1 cellular context compared by ENCODE assay signal in genomic region chr12:14394317-14395058, GRCh38.
TF ChIP-seq lines count a peak whose summit lies in the region.

No MANE protein-coding gene starts in this region.

TF ChIP-seq in GM12878, 131 proteins besides CTCF, POLR2A, EP300 and RAD21 (continued from another document):
- TF ChIP-seq PKNOX1 (IDR thresholded peaks at IDR 0.05): peak; percentile 17; the same call in 1 of the 2 replicates
- TF ChIP-seq ZBED1 (IDR thresholded peaks at IDR 0.05; ENCODE audit: borderline replicate concordance): peak; percentile 45; the same call in 1 of the 2 replicates
- peak; percentile 59 for TF ChIP-seq RELB (IDR thresholded peaks at IDR 0.05; ENCODE audit: low read depth)
- TF ChIP-seq ZNF592 (IDR thresholded peaks at IDR 0.05): 0 out of 2 replicates have a peak, but pooled peaks have one; percentile 4
- no peak for TF ChIP-seq SMAD1 (IDR thresholded peaks at IDR 0.05; ENCODE audit: low read depth, partially characterized antibody)
- TF ChIP-seq ETV6 (conservative IDR thresholded peaks at IDR 0.05 in 1 of 2, IDR thresholded peaks at IDR 0.05 in 1 of 2; ENCODE audit: borderline replicate concordance in 1 of 2, low read depth in 1 of 2): no peak
- peak; percentile 43; the same call in 1 of the 2 replicates for TF ChIP-seq ATF7 (IDR thresholded peaks at IDR 0.05; ENCODE audit: low read depth)
- TF ChIP-seq CREB1 (IDR thresholded peaks at IDR 0.05; ENCODE audit: low read depth): peak; percentile 45; the same call in 1 of the 2 replicates
- TF ChIP-seq PAX8 (IDR thresholded peaks at IDR 0.05): no peak
- TF ChIP-seq RCOR1 (conservative IDR thresholded peaks at IDR 0.05; ENCODE audit: low read depth, low read length): no peak
- peak; percentile 93 for TF ChIP-seq POU2F2 (IDR thresholded peaks at IDR 0.05; ENCODE audit: borderline replicate concordance, low read depth, low read length)
- peak; percentile 72; the same call in 1 of the 2 replicates for TF ChIP-seq DPF2 (IDR thresholded peaks at IDR 0.05)
- TF ChIP-seq CBFB (IDR thresholded peaks at IDR 0.05; ENCODE audit: low read depth): 0 out of 2 replicates have a peak, but pooled peaks have one; percentile 61
- TF ChIP-seq, protein P1, sequence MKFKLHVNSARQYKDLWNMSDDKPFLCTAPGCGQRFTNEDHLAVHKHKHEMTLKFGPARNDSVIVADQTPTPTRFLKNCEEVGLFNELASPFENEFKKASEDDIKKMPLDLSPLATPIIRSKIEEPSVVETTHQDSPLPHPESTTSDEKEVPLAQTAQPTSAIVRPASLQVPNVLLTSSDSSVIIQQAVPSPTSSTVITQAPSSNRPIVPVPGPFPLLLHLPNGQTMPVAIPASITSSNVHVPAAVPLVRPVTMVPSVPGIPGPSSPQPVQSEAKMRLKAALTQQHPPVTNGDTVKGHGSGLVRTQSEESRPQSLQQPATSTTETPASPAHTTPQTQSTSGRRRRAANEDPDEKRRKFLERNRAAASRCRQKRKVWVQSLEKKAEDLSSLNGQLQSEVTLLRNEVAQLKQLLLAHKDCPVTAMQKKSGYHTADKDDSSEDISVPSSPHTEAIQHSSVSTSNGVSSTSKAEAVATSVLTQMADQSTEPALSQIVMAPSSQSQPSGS (IDR thresholded peaks at IDR 0.05; ENCODE audit: low read length): no peak
- TF ChIP-seq MEF2A (IDR thresholded peaks at IDR 0.05; ENCODE audit: insufficient read depth, low read depth, low read length): no peak
- TF ChIP-seq, protein P2, sequence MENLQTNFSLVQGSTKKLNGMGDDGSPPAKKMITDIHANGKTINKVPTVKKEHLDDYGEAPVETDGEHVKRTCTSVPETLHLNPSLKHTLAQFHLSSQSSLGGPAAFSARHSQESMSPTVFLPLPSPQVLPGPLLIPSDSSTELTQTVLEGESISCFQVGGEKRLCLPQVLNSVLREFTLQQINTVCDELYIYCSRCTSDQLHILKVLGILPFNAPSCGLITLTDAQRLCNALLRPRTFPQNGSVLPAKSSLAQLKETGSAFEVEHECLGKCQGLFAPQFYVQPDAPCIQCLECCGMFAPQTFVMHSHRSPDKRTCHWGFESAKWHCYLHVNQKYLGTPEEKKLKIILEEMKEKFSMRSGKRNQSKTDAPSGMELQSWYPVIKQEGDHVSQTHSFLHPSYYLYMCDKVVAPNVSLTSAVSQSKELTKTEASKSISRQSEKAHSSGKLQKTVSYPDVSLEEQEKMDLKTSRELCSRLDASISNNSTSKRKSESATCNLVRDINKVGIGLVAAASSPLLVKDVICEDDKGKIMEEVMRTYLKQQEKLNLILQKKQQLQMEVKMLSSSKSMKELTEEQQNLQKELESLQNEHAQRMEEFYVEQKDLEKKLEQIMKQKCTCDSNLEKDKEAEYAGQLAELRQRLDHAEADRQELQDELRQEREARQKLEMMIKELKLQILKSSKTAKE (IDR thresholded peaks at IDR 0.05; ENCODE audit: low read depth, poor library complexity, severe bottlenecking): peak; percentile 71
- TF ChIP-seq YY1 (IDR thresholded peaks at IDR 0.05; ENCODE audit: low read depth, low read length): 0 out of 2 replicates have a peak, but pooled peaks have one; percentile 29
- TF ChIP-seq EED (IDR thresholded peaks at IDR 0.05; ENCODE audit: low read depth): peak; percentile 39; the same call in 1 of the 2 replicates
TF ChIP-seq in GM12878: peak in this region for 25.
